ENCODE assay signal across 2 cellular contexts in the genomic region with DNA sequence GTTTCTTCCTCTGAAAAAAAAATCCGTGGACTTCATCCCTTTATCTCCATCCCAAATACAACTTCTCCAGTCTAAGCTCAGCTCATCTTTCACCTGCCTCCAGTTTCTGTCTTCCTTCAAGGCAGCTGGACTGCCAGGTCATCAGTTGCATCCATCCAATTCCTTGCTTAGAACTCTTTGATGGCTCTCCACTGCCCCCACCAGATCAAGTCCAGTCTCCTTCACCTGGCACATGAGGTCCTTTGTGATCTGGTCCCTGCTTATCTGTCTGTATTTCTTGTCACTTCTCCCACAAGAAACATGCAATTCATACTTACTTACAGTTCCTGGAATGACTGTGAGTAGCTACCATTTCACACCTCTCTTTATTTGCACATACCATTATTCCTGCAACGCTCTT.
TF ChIP-seq lines count a peak whose summit lies in the region.

No MANE protein-coding gene starts in this region.

TF ChIP-seq in Ishikawa, 13 proteins besides CTCF, POLR2A, EP300 and RAD21:
- TF ChIP-seq CREB1 (IDR thresholded peaks at IDR 0.05; ENCODE audit: low read depth) = no peak
- no peak for TF ChIP-seq TCF12 (IDR thresholded peaks at IDR 0.05; ENCODE audit: low read depth)
- TF ChIP-seq FOXM1 (IDR thresholded peaks at IDR 0.05; ENCODE audit: borderline replicate concordance, low read depth) = no peak
- TF ChIP-seq, protein P1, sequence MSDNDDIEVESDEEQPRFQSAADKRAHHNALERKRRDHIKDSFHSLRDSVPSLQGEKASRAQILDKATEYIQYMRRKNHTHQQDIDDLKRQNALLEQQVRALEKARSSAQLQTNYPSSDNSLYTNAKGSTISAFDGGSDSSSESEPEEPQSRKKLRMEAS (IDR thresholded peaks at IDR 0.05) = no peak
- no peak for TF ChIP-seq ZBTB7A (IDR thresholded peaks at IDR 0.05; ENCODE audit: low read depth)
- TF ChIP-seq, protein P2, sequence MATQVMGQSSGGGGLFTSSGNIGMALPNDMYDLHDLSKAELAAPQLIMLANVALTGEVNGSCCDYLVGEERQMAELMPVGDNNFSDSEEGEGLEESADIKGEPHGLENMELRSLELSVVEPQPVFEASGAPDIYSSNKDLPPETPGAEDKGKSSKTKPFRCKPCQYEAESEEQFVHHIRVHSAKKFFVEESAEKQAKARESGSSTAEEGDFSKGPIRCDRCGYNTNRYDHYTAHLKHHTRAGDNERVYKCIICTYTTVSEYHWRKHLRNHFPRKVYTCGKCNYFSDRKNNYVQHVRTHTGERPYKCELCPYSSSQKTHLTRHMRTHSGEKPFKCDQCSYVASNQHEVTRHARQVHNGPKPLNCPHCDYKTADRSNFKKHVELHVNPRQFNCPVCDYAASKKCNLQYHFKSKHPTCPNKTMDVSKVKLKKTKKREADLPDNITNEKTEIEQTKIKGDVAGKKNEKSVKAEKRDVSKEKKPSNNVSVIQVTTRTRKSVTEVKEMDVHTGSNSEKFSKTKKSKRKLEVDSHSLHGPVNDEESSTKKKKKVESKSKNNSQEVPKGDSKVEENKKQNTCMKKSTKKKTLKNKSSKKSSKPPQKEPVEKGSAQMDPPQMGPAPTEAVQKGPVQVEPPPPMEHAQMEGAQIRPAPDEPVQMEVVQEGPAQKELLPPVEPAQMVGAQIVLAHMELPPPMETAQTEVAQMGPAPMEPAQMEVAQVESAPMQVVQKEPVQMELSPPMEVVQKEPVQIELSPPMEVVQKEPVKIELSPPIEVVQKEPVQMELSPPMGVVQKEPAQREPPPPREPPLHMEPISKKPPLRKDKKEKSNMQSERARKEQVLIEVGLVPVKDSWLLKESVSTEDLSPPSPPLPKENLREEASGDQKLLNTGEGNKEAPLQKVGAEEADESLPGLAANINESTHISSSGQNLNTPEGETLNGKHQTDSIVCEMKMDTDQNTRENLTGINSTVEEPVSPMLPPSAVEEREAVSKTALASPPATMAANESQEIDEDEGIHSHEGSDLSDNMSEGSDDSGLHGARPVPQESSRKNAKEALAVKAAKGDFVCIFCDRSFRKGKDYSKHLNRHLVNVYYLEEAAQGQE (IDR thresholded peaks at IDR 0.05; ENCODE audit: low read depth) = no peak
- no peak for TF ChIP-seq YY1 (IDR thresholded peaks at IDR 0.05; ENCODE audit: low read depth)

TF ChIP-seq in HepG2, 621 proteins besides CTCF, POLR2A, EP300 and RAD21:
- TF ChIP-seq SMC3 (IDR thresholded peaks at IDR 0.05; ENCODE audit: low read length) (peak; percentile 20; the same call in 1 of the 2 replicates), MTF1 (CRISPR knock-in tag; IDR thresholded peaks at IDR 0.05) (no peak), ZNF792 (CRISPR knock-in tag; IDR thresholded peaks at IDR 0.05) (no peak), STAG1 (CRISPR knock-in tag; IDR thresholded peaks at IDR 0.05) (peak; percentile 65)
